In the genomic region with DNA sequence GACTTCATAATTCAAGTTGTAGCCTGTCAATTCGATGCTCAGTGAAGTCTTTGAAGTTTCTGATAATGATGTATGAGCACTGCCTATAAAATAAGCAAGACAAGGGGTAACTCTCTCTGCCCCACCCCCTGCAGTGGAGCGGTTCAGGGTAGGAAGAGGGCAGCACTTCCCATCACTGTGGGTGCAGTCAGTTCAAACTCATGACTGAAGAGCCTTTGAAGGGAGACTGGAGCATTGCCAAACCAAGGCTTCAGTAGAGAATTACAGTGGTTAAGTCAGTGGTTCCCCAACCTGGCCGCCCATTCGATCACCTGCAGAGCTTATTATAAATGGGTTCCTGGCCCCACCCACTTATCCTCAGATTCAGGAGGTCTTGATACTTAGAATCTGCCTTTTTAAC, we compare ENCODE assay signal across 8 cellular contexts.
DNase-seq lines count a peak whose midpoint lies in the region; ATAC-seq and TF ChIP-seq lines count a peak whose summit lies in the region.

No MANE protein-coding gene starts in this region.

- no peak overlapping the region for H2BK120ac ChIP-seq in trophoblast cell (ENCODE audit: insufficient read depth, low read length, poor library complexity)

- H3K9ac ChIP-seq in trophoblast cell (ENCODE audit: low read length): no peak overlapping the region

- WGBS in trophoblast cell (ENCODE audit: extremely low coverage, insufficient coverage, insufficient read length): no CpG with 5 or more reads among the region's 4 CpGs
- WGBS in gastroesophageal sphincter (ENCODE audit: low coverage in 1 of 2), 2 donors: 88% methylated on average over 3 of the region's 4 CpGs; no CpG with 5 or more reads in 1 of the 2 donors

- TF ChIP-seq POLR2A in GM18505 (IDR thresholded peaks at IDR 0.05; ENCODE audit: borderline replicate concordance, extremely low read depth, insufficient read depth, insufficient read length): no peak
- TF ChIP-seq POLR2A in gastroesophageal sphincter (IDR thresholded peaks at IDR 0.05): no peak

- no peak overlapping the region for H2BK12ac ChIP-seq in trophoblast cell (ENCODE audit: low read length)

- no peak overlapping the region for H3K4me3 ChIP-seq in trophoblast cell (ENCODE audit: low read depth, low read length)
- H3K4me3 ChIP-seq in gastroesophageal sphincter: no peak overlapping the region

- no peaks in the 10 kb centered on the region for H3K27me3 ChIP-seq in trophoblast cell (ENCODE audit: insufficient read depth, low read length)
- H3K27me3 ChIP-seq in gastroesophageal sphincter: peaks cover 18% of the 10 kb centered on the region

- no peak for TF ChIP-seq EP300 in gastroesophageal sphincter (IDR thresholded peaks at IDR 0.05)

- no peak overlapping the region for H3K14ac ChIP-seq in trophoblast cell (ENCODE audit: low read length)

- H4K8ac ChIP-seq in trophoblast cell (ENCODE audit: low read depth, low read length): no peak overlapping the region

- H2BK5ac ChIP-seq in trophoblast cell (ENCODE audit: low read depth, low read length, poor library complexity): no peak overlapping the region

- H3K4me2 ChIP-seq in trophoblast cell (ENCODE audit: low read length): no peak overlapping the region

- DNase-seq in M059J (ENCODE audit: low read depth) (peak; percentile 59), activated T-cell treated with anti-CD3 and anti-CD28 coated beads for 24 hours (ENCODE audit: low read depth) (peak; percentile 23), trophoblast cell (no peak), SKM-1 (lab: John Stamatoyannopoulos, UW; ENCODE audit: unreplicated experiment) (no peak)
- peak; percentile 16 for DNase-seq in stimulated activated CD4-positive, alpha-beta T cell treated with anti-CD3 and anti-CD28 coated beads, Interleukin-12 subunit alpha, Interleukin-12 subunit beta, amount 100 ng/mL, for 4 hours

- H2AFZ ChIP-seq in trophoblast cell (ENCODE audit: insufficient read depth, low read length, poor library complexity): no peak overlapping the region

- H2AK5ac ChIP-seq in trophoblast cell (ENCODE audit: low read length): no peak overlapping the region

- no peak overlapping the region for H3K27ac ChIP-seq in trophoblast cell (ENCODE audit: low read depth, low read length)
- no peak overlapping the region for H3K27ac ChIP-seq in gastroesophageal sphincter

- H3K36me3 ChIP-seq in trophoblast cell (ENCODE audit: control insufficient read depth in 1 of 2, insufficient read depth in 2 of 2, low read length in 2 of 2) (no peaks in the 10 kb centered on the region), gastroesophageal sphincter (no peaks in the 10 kb centered on the region)

- ATAC-seq in GM18505 (IDR thresholded peaks at IDR 0.05; ENCODE audit: unreplicated experiment) (peak; percentile 77), HG03571 (IDR thresholded peaks at IDR 0.05; ENCODE audit: unreplicated experiment) (no peak), gastroesophageal sphincter (no peak)

- peaks cover 4 to 8% of the 10 kb centered on the region in 2 experiments for H3K4me1 ChIP-seq in trophoblast cell (ENCODE audit: control insufficient read depth in 1 of 2, insufficient read depth in 2 of 2, low read length in 2 of 2)
- peaks cover 0 to 20% (median 3%) of the 10 kb centered on the region in 3 donors for H3K4me1 ChIP-seq in gastroesophageal sphincter

- H4K91ac ChIP-seq in trophoblast cell (ENCODE audit: low read depth, low read length): no peak overlapping the region

- no peak overlapping the region for H3K23ac ChIP-seq in trophoblast cell (ENCODE audit: low read length)

- H3K18ac ChIP-seq in trophoblast cell (ENCODE audit: low read length): no peak overlapping the region

- H3K79me2 ChIP-seq in trophoblast cell (ENCODE audit: control insufficient read depth, insufficient read depth, low read length, poor library complexity): no peaks in the 10 kb centered on the region

- peaks cover 3% of the 10 kb centered on the region for H3K79me1 ChIP-seq in trophoblast cell (ENCODE audit: low read length)

- H4K12ac ChIP-seq in trophoblast cell (ENCODE audit: low read depth, low read length): no peak overlapping the region

- TF ChIP-seq CTCF in gastroesophageal sphincter (IDR thresholded peaks at IDR 0.05): no peak

- H3K4ac ChIP-seq in trophoblast cell (ENCODE audit: low read depth, low read length): no peak overlapping the region

- H3K9me3 ChIP-seq in trophoblast cell (ENCODE audit: insufficient read depth, low read depth, low read length): no peaks in the 10 kb centered on the region
- no peaks in the 10 kb centered on the region for H3K9me3 ChIP-seq in gastroesophageal sphincter

Comparison
In these comparisons a context has a peak if more than half of its experiments do, and no peak if none do; other contexts are left out.
1. DNase-seq: peak in M059J (single experiment), activated T-cell treated with anti-CD3 and anti-CD28 coated beads for 24 hours (single experiment) and stimulated activated CD4-positive, alpha-beta T cell treated with anti-CD3 and anti-CD28 coated beads, Interleukin-12 subunit alpha, Interleukin-12 subunit beta, amount 100 ng/mL, for 4 hours (single experiment); none in trophoblast cell (0 of 2) and SKM-1 (single experiment).